Comparison of ENCODE assay signal across 1 cellular context in genomic region chr15:98528056-98528725, GRCh38.
TF ChIP-seq lines count a peak whose summit lies in the region.

No MANE protein-coding gene starts in this region.

TF ChIP-seq in HepG2, 621 proteins besides CTCF, POLR2A, EP300 and RAD21 (continued from another document and continues in another):
- TF ChIP-seq PRDM10 (CRISPR knock-in tag; IDR thresholded peaks at IDR 0.05; ENCODE audit: low read depth): no peak
- TF ChIP-seq ZNF557 (CRISPR knock-in tag; IDR thresholded peaks at IDR 0.05): no peak
- TF ChIP-seq SOX6 (IDR thresholded peaks at IDR 0.05): no peak
- TF ChIP-seq SOX6 (CRISPR knock-in tag; IDR thresholded peaks at IDR 0.05): peak; percentile 48; the same call in 1 of the 2 replicates
- TF ChIP-seq ETV6 (CRISPR knock-in tag; conservative IDR thresholded peaks at IDR 0.05): no peak
- TF ChIP-seq MXD4 (CRISPR knock-in tag; IDR thresholded peaks at IDR 0.05): 0 out of 2 replicates have a peak, but pooled peaks have one; percentile 39
- TF ChIP-seq BHLHE40 (IDR thresholded peaks at IDR 0.05; ENCODE audit: low read length): 0 out of 2 replicates have a peak, but pooled peaks have one; percentile 15
- TF ChIP-seq HMG20A (CRISPR knock-in tag; IDR thresholded peaks at IDR 0.05; ENCODE audit: borderline replicate concordance): peak; percentile 57; the same call in 1 of the 2 replicates
- peak; percentile 50; the same call in 1 of the 2 replicates for TF ChIP-seq SOX5 (CRISPR knock-in tag; IDR thresholded peaks at IDR 0.05; ENCODE audit: borderline replicate concordance)
- no peak for TF ChIP-seq ZNF550 (CRISPR knock-in tag; IDR thresholded peaks at IDR 0.05; ENCODE audit: borderline replicate concordance)
- TF ChIP-seq ZNF710 (CRISPR knock-in tag; IDR thresholded peaks at IDR 0.05; ENCODE audit: borderline replicate concordance): no peak
- no peak for TF ChIP-seq ZNF235 (CRISPR knock-in tag; IDR thresholded peaks at IDR 0.05; ENCODE audit: borderline replicate concordance)
- TF ChIP-seq ZNF549 (CRISPR knock-in tag; IDR thresholded peaks at IDR 0.05): no peak
- TF ChIP-seq MIXL1 (CRISPR knock-in tag; IDR thresholded peaks at IDR 0.05): 0 out of 2 replicates have a peak, but pooled peaks have one; percentile 52
- TF ChIP-seq ETV5 (CRISPR knock-in tag; IDR thresholded peaks at IDR 0.05; ENCODE audit: borderline replicate concordance): peak; percentile 56; the same call in 1 of the 2 replicates
- TF ChIP-seq U2AF1 (optimal IDR thresholded peaks at IDR 0.05; ENCODE audit: low read depth, low read length): no peak
- TF ChIP-seq BCLAF1 (IDR thresholded peaks at IDR 0.05): no peak
- no peak for TF ChIP-seq ZNF10 (CRISPR knock-in tag; IDR thresholded peaks at IDR 0.05; ENCODE audit: borderline replicate concordance, low read depth)
- no peak for TF ChIP-seq ZKSCAN5 (CRISPR knock-in tag; IDR thresholded peaks at IDR 0.05)
- TF ChIP-seq CCAR2 (optimal IDR thresholded peaks at IDR 0.05; ENCODE audit: low read depth, low read length): no peak
- no peak for TF ChIP-seq ZNF678 (CRISPR knock-in tag; IDR thresholded peaks at IDR 0.05)
- TF ChIP-seq NCOA1 (CRISPR knock-in tag; IDR thresholded peaks at IDR 0.05): no peak
- peak; percentile 33; the same call in 1 of the 2 replicates for TF ChIP-seq ELF1 (CRISPR knock-in tag; IDR thresholded peaks at IDR 0.05)
- TF ChIP-seq FOXK1 (CRISPR knock-in tag; IDR thresholded peaks at IDR 0.05; ENCODE audit: borderline replicate concordance, low read depth): peak; percentile 68; the same call in 1 of the 2 replicates
- peak; percentile 59 for TF ChIP-seq FOSL2 (CRISPR knock-in tag; IDR thresholded peaks at IDR 0.05)
- TF ChIP-seq ZNF30 (CRISPR knock-in tag; IDR thresholded peaks at IDR 0.05): no peak
- no peak for TF ChIP-seq PREB (CRISPR knock-in tag; IDR thresholded peaks at IDR 0.05)
- TF ChIP-seq HINFP (CRISPR knock-in tag; IDR thresholded peaks at IDR 0.05; ENCODE audit: low read depth): no peak
- no peak for TF ChIP-seq KAT7 (CRISPR knock-in tag; IDR thresholded peaks at IDR 0.05; ENCODE audit: borderline replicate concordance)
- TF ChIP-seq GATAD2A (CRISPR knock-in tag; IDR thresholded peaks at IDR 0.05): peak; percentile 66
- no peak for TF ChIP-seq ZNF737 (CRISPR knock-in tag; IDR thresholded peaks at IDR 0.05; ENCODE audit: borderline replicate concordance)
- TF ChIP-seq ATF7 (IDR thresholded peaks at IDR 0.05): peak; percentile 28; the same call in 1 of the 2 replicates
- TF ChIP-seq ATF7 (CRISPR knock-in tag; IDR thresholded peaks at IDR 0.05): peak; percentile 77; the same call in 1 of the 2 replicates
- peak; percentile 72 for TF ChIP-seq NR2F6 (IDR thresholded peaks at IDR 0.05)
- TF ChIP-seq NR2F6 (CRISPR knock-in tag; IDR thresholded peaks at IDR 0.05): peak; percentile 85
- TF ChIP-seq ATF2 (CRISPR knock-in tag; IDR thresholded peaks at IDR 0.05): peak; percentile 90
- TF ChIP-seq RFX5 (IDR thresholded peaks at IDR 0.05; ENCODE audit: low read depth, low read length): peak; percentile 40; the same call in 1 of the 2 replicates
- no peak for TF ChIP-seq ZNF331 (CRISPR knock-in tag; IDR thresholded peaks at IDR 0.05)
- TF ChIP-seq ZNF343 (CRISPR knock-in tag; IDR thresholded peaks at IDR 0.05): no peak
- no peak for TF ChIP-seq ZBTB7B (CRISPR knock-in tag; IDR thresholded peaks at IDR 0.05)
- TF ChIP-seq CREM (IDR thresholded peaks at IDR 0.05): peak; percentile 58; the same call in 1 of the 2 replicates
- no peak for TF ChIP-seq CREM (CRISPR knock-in tag; IDR thresholded peaks at IDR 0.05)
- TF ChIP-seq KMT2B (CRISPR knock-in tag; IDR thresholded peaks at IDR 0.05): no peak
- 0 out of 2 replicates have a peak, but pooled peaks have one; percentile 25 for TF ChIP-seq PATZ1 (CRISPR knock-in tag; IDR thresholded peaks at IDR 0.05)
- no peak for TF ChIP-seq KLF12 (CRISPR knock-in tag; IDR thresholded peaks at IDR 0.05; ENCODE audit: borderline replicate concordance)
- no peak for TF ChIP-seq TCF12 (IDR thresholded peaks at IDR 0.05)
- no peak for TF ChIP-seq TCF12 (CRISPR knock-in tag; IDR thresholded peaks at IDR 0.05)
- peak; percentile 89 for TF ChIP-seq MAFF (IDR thresholded peaks at IDR 0.05; ENCODE audit: low read depth, low read length)
- peak; percentile 28; the same call in 1 of the 2 replicates for TF ChIP-seq JUND (CRISPR knock-in tag; IDR thresholded peaks at IDR 0.05)
- 0 out of 2 replicates have a peak, but pooled peaks have one; percentile 25 for TF ChIP-seq ATF3 (CRISPR knock-in tag; IDR thresholded peaks at IDR 0.05)
